Comparison of ENCODE assay signal across 8 cellular contexts in the genomic region with DNA sequence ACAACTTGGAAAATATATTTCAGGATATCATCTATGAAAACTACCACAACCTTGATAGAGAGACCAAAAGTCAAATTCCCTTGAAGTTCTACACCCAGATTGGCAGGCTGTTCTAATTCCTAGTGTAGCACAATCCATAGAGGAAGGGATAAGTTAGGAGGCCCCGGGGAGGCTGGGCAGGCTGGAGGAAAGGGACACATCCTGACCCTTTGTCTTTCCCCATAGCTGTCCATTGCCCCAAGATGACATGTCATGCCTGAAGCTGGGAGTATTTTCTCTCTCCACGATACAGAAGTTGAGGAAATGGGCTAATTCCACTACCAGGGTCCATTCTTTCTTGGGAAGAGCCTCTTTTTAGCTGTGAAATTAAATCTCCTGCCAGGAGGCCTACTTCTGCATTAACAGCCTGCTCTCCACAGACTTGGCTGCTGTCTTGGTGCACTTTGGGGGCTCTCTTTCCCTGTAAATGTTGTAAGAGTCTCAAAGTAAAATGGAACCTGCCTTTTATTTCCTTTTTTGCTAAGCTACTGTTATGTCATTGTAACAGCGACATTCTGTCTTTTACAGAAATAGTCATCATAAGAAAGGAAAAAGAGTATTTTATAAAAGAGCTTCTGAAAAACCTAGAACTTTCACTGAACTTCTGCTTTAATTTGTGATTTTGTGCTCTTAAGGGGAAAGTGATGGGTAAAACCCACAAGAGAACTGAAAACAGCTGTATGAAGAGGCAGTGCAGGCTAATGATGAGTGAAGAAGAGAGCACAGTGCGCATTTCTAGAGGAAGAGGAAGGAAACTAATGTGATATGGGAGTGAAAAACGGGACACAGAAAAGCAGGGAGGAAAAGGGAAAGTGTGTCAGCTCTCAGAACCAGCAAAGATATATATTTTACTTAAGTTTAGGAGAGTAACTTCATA. TPM values are rescaled to one million over a fixed set of nuclear protein-coding genes. Genes with fewer than 3 reads are reported as not detected.
DNase-seq lines count a peak whose midpoint lies in the region; ATAC-seq and TF ChIP-seq lines count a peak whose summit lies in the region.
"Not testable (repeated sequence)": the region's sequence is repeated elsewhere in the genome, so short reads cannot be mapped to it uniquely, and the experiment has no call there.

No MANE protein-coding gene starts in this region.

- not testable (repeated sequence) for H3K27me3 ChIP-seq in neutrophil

- peak; percentile 79 for ATAC-seq in GM18519 (IDR thresholded peaks at IDR 0.05; ENCODE audit: low FRiP score, unreplicated experiment)
- ATAC-seq in GM21786 (IDR thresholded peaks at IDR 0.05; ENCODE audit: unreplicated experiment): peak; percentile 83
- peak; percentile 70 for ATAC-seq in HG03342 (IDR thresholded peaks at IDR 0.05; ENCODE audit: unreplicated experiment)
- peak; percentile 42 for ATAC-seq in activated CD8-positive, alpha-beta memory T cell treated with anti-CD3 and anti-CD28 coated beads, Interleukin-2, amount 10 ng/mL, durations not matched to agents 7 days and 5 days

- peaks cover 33% of the 10 kb centered on the region for H3K27me3 Mint-ChIP-seq in activated CD8-positive, alpha-beta memory T cell treated with anti-CD3 and anti-CD28 coated beads, Interleukin-2, amount 10 ng/mL, durations not matched to agents 7 days and 5 days

- not testable (repeated sequence) for H3K4me1 ChIP-seq in neutrophil (ENCODE audit: control insufficient read depth in 1 of 2, insufficient read depth in 1 of 2, low read depth in 1 of 2, low read length in 1 of 2)

- not testable (repeated sequence) for H3K27ac Mint-ChIP-seq in activated CD8-positive, alpha-beta memory T cell treated with anti-CD3 and anti-CD28 coated beads, Interleukin-2, amount 10 ng/mL, durations not matched to agents 7 days and 5 days

- CTCF ChIA-PET in activated CD8-positive, alpha-beta memory T cell treated with anti-CD3 and anti-CD28 coated beads, Interleukin-2, amount 10 ng/mL, durations not matched to agents 7 days and 5 days (lab: Charles Lee): interaction anchor here (1.0 to 2.6 kb wide), 6 partner anchors 17 to 182 kb away, joined by 3 to 12 read pairs (median 5); no protein-coding TSS in a partner anchor

- H3K9me3 ChIP-seq in neutrophil: not testable (repeated sequence)

- not testable (repeated sequence) for H3K36me3 Mint-ChIP-seq in activated CD8-positive, alpha-beta memory T cell treated with anti-CD3 and anti-CD28 coated beads, Interleukin-2, amount 10 ng/mL, durations not matched to agents 7 days and 5 days

- not testable (repeated sequence) for H3K4me3 Mint-ChIP-seq in activated CD8-positive, alpha-beta memory T cell treated with anti-CD3 and anti-CD28 coated beads, Interleukin-2, amount 10 ng/mL, durations not matched to agents 7 days and 5 days

- H3K27ac ChIP-seq in C4-2B, neutrophil: not testable (repeated sequence)

- not testable (repeated sequence) for H3K36me3 ChIP-seq in neutrophil

- not testable (repeated sequence) for H3K9me3 Mint-ChIP-seq in activated CD8-positive, alpha-beta memory T cell treated with anti-CD3 and anti-CD28 coated beads, Interleukin-2, amount 10 ng/mL, durations not matched to agents 7 days and 5 days (ENCODE audit: low read depth)

- H3K4me3 ChIP-seq in fibroblast of pulmonary artery (replicated peaks; ENCODE audit: low read depth, low read length); neutrophil (ENCODE audit: low read depth in 1 of 2, low read length in 1 of 2): not testable (repeated sequence)

- TF ChIP-seq CTCF in C4-2B (conservative IDR thresholded peaks at IDR 0.05): peak; percentile 39; the same call in 1 of the 2 replicates
- TF ChIP-seq CTCF in fibroblast of pulmonary artery (IDR thresholded peaks at IDR 0.05; ENCODE audit: low read length, missing control alignments): peak; percentile 53
- peak; percentile 25 for TF ChIP-seq CTCF in neutrophil (IDR thresholded peaks at IDR 0.05)

- not testable (repeated sequence) for H3K4me1 Mint-ChIP-seq in activated CD8-positive, alpha-beta memory T cell treated with anti-CD3 and anti-CD28 coated beads, Interleukin-2, amount 10 ng/mL, durations not matched to agents 7 days and 5 days

- DNase-seq in NCI-H82 (lab: John Stamatoyannopoulos, UW): peak; percentile 10
- not testable (repeated sequence) for DNase-seq in activated CD8-positive, alpha-beta memory T cell treated with anti-CD3 and anti-CD28 coated beads, Interleukin-2, amount 10 ng/mL, durations not matched to agents 7 days and 5 days
- peak; percentile 11 for DNase-seq in fibroblast of pulmonary artery (ENCODE audit: low read depth)

RNA-seq across cellular contexts. Expression of gene IFNA16, which starts 3.4 kb away (rescaled TPM):
- not detected for total RNA-seq in activated CD8-positive, alpha-beta memory T cell treated with anti-CD3 and anti-CD28 coated beads, Interleukin-2, amount 10 ng/mL, durations not matched to agents 7 days and 5 days

RNA-seq across cellular contexts. Expression of gene IFNA10, which starts 6.7 kb away (rescaled TPM):
- not detected for total RNA-seq in activated CD8-positive, alpha-beta memory T cell treated with anti-CD3 and anti-CD28 coated beads, Interleukin-2, amount 10 ng/mL, durations not matched to agents 7 days and 5 days

RNA-seq across cellular contexts. Expression of gene IFNA7, which starts 11.7 kb away (rescaled TPM):
- not detected for total RNA-seq in activated CD8-positive, alpha-beta memory T cell treated with anti-CD3 and anti-CD28 coated beads, Interleukin-2, amount 10 ng/mL, durations not matched to agents 7 days and 5 days

RNA-seq across cellular contexts. Expression of gene IFNA17, which starts 14.4 kb away (rescaled TPM):
- total RNA-seq in activated CD8-positive, alpha-beta memory T cell treated with anti-CD3 and anti-CD28 coated beads, Interleukin-2, amount 10 ng/mL, durations not matched to agents 7 days and 5 days: not detected

RNA-seq across cellular contexts. Expression of gene IFNA14, which starts 26.1 kb away (rescaled TPM):
- total RNA-seq in activated CD8-positive, alpha-beta memory T cell treated with anti-CD3 and anti-CD28 coated beads, Interleukin-2, amount 10 ng/mL, durations not matched to agents 7 days and 5 days: not detected
